In the genomic region with DNA sequence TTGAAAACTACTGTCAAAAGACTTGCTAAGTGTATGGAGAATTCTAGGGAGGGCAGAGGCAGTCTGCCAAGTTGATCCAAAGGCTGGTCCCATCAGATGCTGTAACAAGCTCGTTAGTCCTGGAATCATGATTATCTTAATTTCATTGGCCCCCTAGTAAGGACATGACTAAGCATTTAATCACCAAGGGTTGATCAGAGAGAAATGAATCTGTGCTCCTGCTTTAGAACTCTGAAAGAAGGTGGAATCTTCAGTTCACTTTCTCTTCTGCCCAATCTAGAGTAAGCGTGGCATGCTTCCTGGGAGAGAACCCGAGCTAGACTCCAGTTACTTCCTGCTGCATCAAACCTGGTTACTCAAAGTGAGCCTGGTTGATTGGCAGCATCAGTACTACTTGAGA, we compare ENCODE assay signal across 1 cellular context.
TF ChIP-seq lines count a peak whose summit lies in the region.

No MANE protein-coding gene starts in this region.

TF ChIP-seq in SK-N-SH, 30 proteins besides CTCF, POLR2A, EP300 and RAD21:
- TF ChIP-seq JUND (IDR thresholded peaks at IDR 0.05): 0 out of 2 replicates have a peak, but pooled peaks have one; percentile 15
- TF ChIP-seq YY1 (IDR thresholded peaks at IDR 0.05; ENCODE audit: low read depth): no peak
- TF ChIP-seq FOSL2 (IDR thresholded peaks at IDR 0.05; ENCODE audit: borderline replicate concordance, low read depth): peak; percentile 24; the same call in 1 of the 2 replicates
- no peak for TF ChIP-seq GATA2 (CRISPR knock-in tag; IDR thresholded peaks at IDR 0.05)
TF ChIP-seq in SK-N-SH: peak in this region for 2.
